29 cellular contexts compared by ENCODE assay signal in the genomic region with DNA sequence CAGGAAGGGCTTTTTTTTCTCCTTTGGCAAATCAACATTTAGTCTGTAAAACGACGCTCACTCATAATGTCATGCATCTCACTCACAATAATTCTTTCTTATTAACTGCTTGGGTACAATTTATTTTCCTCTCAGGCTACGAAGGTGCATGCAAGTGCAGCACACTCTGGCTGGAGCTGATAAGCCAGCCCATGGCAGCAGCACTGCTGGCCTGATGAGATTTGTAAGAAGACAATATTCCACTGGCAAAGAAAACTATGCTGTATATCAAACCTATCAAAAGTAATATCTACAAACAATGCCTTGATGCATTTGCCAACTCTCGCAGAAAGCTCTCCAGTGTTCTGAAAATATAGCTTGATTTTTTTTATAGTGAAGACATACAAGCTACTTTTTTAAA.
"Had no signal": no experiment of that assay in that cellular context is flagged by ENCODE, and none has a peak within 500 bp of the region (broad histone marks: within the 10 kb centered on the region; RNA-seq: fewer than 3 reads in every experiment).

No MANE protein-coding gene starts in this region.

- H3K4me1 ChIP-seq: heart right ventricle, left lung, pancreas, right atrium auricular region, right lobe of liver, stomach, testis, thyroid gland, transverse colon, upper lobe of left lung, vagina had no signal

- H3K27ac Mint-ChIP-seq: memory B cell; naive thymus-derived CD4-positive, alpha-beta T cell; natural killer cell treated with Interleukin-12 subunit alpha and Interleukin-12 subunit beta and Interleukin-15 and Interleukin-18, amount 100 ng/mL, for 72 hours; stimulated activated naive B cell treated with anti-CD40 and anti-IgM and Interleukin-4, amounts not matched to agents 10 μg/mL and 1 μg/mL and 100 μg/mL, for 72 hours had no signal

- H3K4me3 ChIP-seq: heart right ventricle, left lung, lung, mucosa of descending colon, pancreas, right atrium auricular region, right lobe of liver, stomach, testis, thyroid gland, transverse colon, upper lobe of left lung, vagina had no signal

- H3K9me3 Mint-ChIP-seq: memory B cell, neural crest cell had no signal

- FAIRE-seq: keratinocyte, pancreas had no signal

- H3K9me3 ChIP-seq: left lung, mucosa of descending colon, pancreas, right atrium auricular region, right lobe of liver, stomach, testis, thyroid gland, transverse colon, upper lobe of left lung, vagina had no signal

- ATAC-seq: heart right ventricle; left colon; left lung; mucosa of descending colon; naive thymus-derived CD4-positive, alpha-beta T cell; natural killer cell treated with Interleukin-12 subunit alpha and Interleukin-12 subunit beta and Interleukin-15 and Interleukin-18, amount 100 ng/mL, for 72 hours; pancreas; right lobe of liver; stimulated activated naive B cell treated with anti-CD40 and anti-IgM and Interleukin-4, amounts not matched to agents 10 μg/mL and 1 μg/mL and 100 μg/mL, for 72 hours; stimulated activated naive CD8-positive, alpha-beta T cell treated with anti-CD3 and anti-CD28 coated beads, Interleukin-15, Interleukin-2, amounts not matched to agents 100 U/mL and 50 U/mL, for 24 hours had no signal

- H3K4me3 Mint-ChIP-seq: memory B cell; naive thymus-derived CD4-positive, alpha-beta T cell; natural killer cell treated with Interleukin-12 subunit alpha and Interleukin-12 subunit beta and Interleukin-15 and Interleukin-18, amount 100 ng/mL, for 72 hours; neural crest cell; stimulated activated naive B cell treated with anti-CD40 and anti-IgM and Interleukin-4, amounts not matched to agents 10 μg/mL and 1 μg/mL and 100 μg/mL, for 72 hours had no signal

- H3K27me3 ChIP-seq: heart right ventricle, left lung, pancreas, right atrium auricular region, right lobe of liver, stomach, testis, thyroid gland, transverse colon, upper lobe of left lung, vagina had no signal

- H3K4me1 Mint-ChIP-seq: memory B cell; naive thymus-derived CD4-positive, alpha-beta T cell; neural crest cell; stimulated activated naive B cell treated with anti-CD40 and anti-IgM and Interleukin-4, amounts not matched to agents 10 μg/mL and 1 μg/mL and 100 μg/mL, for 72 hours had no signal

- H3K36me3 ChIP-seq: heart right ventricle, left lung, pancreas, right atrium auricular region, right lobe of liver, stomach, thyroid gland, transverse colon, upper lobe of left lung, vagina had no signal

- H3K36me3 Mint-ChIP-seq: memory B cell; naive thymus-derived CD4-positive, alpha-beta T cell; natural killer cell treated with Interleukin-12 subunit alpha and Interleukin-12 subunit beta and Interleukin-15 and Interleukin-18, amount 100 ng/mL, for 72 hours; stimulated activated naive B cell treated with anti-CD40 and anti-IgM and Interleukin-4, amounts not matched to agents 10 μg/mL and 1 μg/mL and 100 μg/mL, for 72 hours had no signal

- H3K27me3 Mint-ChIP-seq: memory B cell; naive thymus-derived CD4-positive, alpha-beta T cell; stimulated activated naive B cell treated with anti-CD40 and anti-IgM and Interleukin-4, amounts not matched to agents 10 μg/mL and 1 μg/mL and 100 μg/mL, for 72 hours had no signal

- DNase-seq: heart right ventricle; hippocampal formation; left colon; left lung; midbrain; mucosa of descending colon; naive thymus-derived CD4-positive, alpha-beta T cell; nucleus accumbens; pancreas; posterior cingulate gyrus; right lobe of liver; stimulated activated CD4-positive, alpha-beta T cell treated with anti-CD3 and anti-CD28 coated beads, Interleukin-12 subunit alpha, Interleukin-12 subunit beta, amount 100 ng/mL, for 4 hours; stimulated activated CD4-positive, alpha-beta T cell treated with anti-CD3 and anti-CD28 coated beads, Interleukin-15, amount 100 ng/mL, for 24 hours; stimulated activated CD4-positive, alpha-beta T cell treated with anti-CD3 and anti-CD28 coated beads, Interleukin-2, amount 100 ng/mL, for 24 hours; stimulated activated CD4-positive, alpha-beta T cell treated with anti-CD3 and anti-CD28 coated beads, Interleukin-4, amount 100 ng/mL, for 1 hour; stimulated activated naive B cell treated with anti-CD40 and anti-IgM and Interleukin-4, amounts not matched to agents 10 μg/mL and 1 μg/mL and 100 μg/mL, for 72 hours; stimulated activated naive CD8-positive, alpha-beta T cell treated with anti-CD3 and anti-CD28 coated beads, Interleukin-15, Interleukin-2, amounts not matched to agents 100 U/mL and 50 U/mL, for 24 hours; stomach; testis; thyroid gland; transverse colon; upper lobe of left lung had no signal

- H3K27ac ChIP-seq: heart right ventricle, left lung, pancreas, right atrium auricular region, right lobe of liver, stomach, testis, thyroid gland, transverse colon, upper lobe of left lung, vagina had no signal
